12 cellular contexts compared by ENCODE assay signal in the genomic region with DNA sequence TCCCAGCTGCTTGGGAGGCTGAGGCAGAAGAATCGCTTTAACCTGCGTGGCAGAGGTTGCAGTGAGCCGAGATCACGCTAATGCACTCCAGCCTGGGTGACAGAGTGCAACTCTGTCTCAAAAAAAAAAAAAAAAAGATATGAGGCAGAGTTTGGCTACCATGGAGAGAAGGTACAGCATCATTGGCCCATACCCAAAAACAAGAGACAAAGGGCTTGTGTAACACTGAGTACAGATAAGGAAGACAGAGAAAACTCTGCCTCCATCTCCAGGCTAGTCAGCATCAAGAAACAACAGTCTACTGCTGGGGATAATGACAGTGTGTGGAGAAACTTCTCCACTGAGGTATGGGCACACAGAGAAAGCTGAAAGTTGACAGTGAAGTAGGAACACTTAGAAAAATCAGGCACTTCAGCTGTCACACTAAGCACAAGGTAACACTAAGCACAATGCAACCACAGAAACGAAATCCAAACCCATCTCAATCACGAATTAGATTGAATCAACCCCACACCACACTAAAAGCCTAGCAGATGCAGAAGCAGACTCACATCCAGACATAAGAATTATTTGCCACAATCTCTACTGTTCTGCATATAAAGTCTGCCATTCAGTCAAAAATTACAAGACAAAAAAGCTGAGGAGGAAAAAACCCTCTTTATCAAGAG. TPM values are rescaled to one million over a fixed set of nuclear protein-coding genes. Genes with fewer than 3 reads are reported as not detected.
DNase-seq lines count a peak whose midpoint lies in the region; ATAC-seq and TF ChIP-seq lines count a peak whose summit lies in the region.
"Had no signal": no experiment of that assay in that cellular context is flagged by ENCODE, and none has a peak within 500 bp of the region (broad histone marks: within the 10 kb centered on the region; RNA-seq: fewer than 3 reads in every experiment).

No MANE protein-coding gene starts in this region.

- peak; percentile 21 for DNase-seq in EH (ENCODE audit: low read depth)
- DNase-seq in SK-N-DZ (ENCODE audit: low spot score): peak; percentile 8
- DNase-seq in fibroblast of pulmonary artery (ENCODE audit: low read depth): peak; percentile 84
- no peak for DNase-seq in natural killer cell treated with Interleukin-12 subunit alpha and Interleukin-12 subunit beta and Interleukin-15 and Interleukin-18, amount 100 ng/mL, for 72 hours (ENCODE audit: low spot score)
- DNase-seq in HFFc6: no peak
- no peak for DNase-seq in posterior vena cava (ENCODE audit: low spot score)
- DNase-seq in GF-D8 (lab: John Stamatoyannopoulos, UW): no peak
- DNase-seq: activated T-cell treated with anti-CD3 and anti-CD28 coated beads, Interleukin-2, amount 50 U/mL, for 4 hours; DMS153; NCI-H510A; ovary; stimulated activated CD4-positive, alpha-beta T cell treated with anti-CD3 and anti-CD28 coated beads, Interleukin-1b, Interleukin-23, amount 100 ng/mL, for 48 hours had no signal

- TF ChIP-seq CTCF in fibroblast of pulmonary artery (IDR thresholded peaks at IDR 0.05; ENCODE audit: low read length, missing control alignments): peak; percentile 1
- TF ChIP-seq CTCF in HFFc6 (IDR thresholded peaks at IDR 0.05): no peak

- H3K4me1 Mint-ChIP-seq in natural killer cell treated with Interleukin-12 subunit alpha and Interleukin-12 subunit beta and Interleukin-15 and Interleukin-18, amount 100 ng/mL, for 72 hours (ENCODE audit: low read depth in 2 of 2): peaks cover 50 to 54% of the 10 kb centered on the region in 2 donors
- H3K4me1 Mint-ChIP-seq in HFFc6 (ENCODE audit: low read depth): peaks cover 38% of the 10 kb centered on the region

- H3K27ac Mint-ChIP-seq in natural killer cell treated with Interleukin-12 subunit alpha and Interleukin-12 subunit beta and Interleukin-15 and Interleukin-18, amount 100 ng/mL, for 72 hours: peak overlapping the region in 1 of 2 donors; percentile 58
- H3K27ac Mint-ChIP-seq in HFFc6: no peak overlapping the region

- H3K36me3 Mint-ChIP-seq in natural killer cell treated with Interleukin-12 subunit alpha and Interleukin-12 subunit beta and Interleukin-15 and Interleukin-18, amount 100 ng/mL, for 72 hours: peaks cover 12% of the 10 kb centered on the region
- peaks cover 4% of the 10 kb centered on the region; the same call in 1 of the 2 replicates for H3K36me3 Mint-ChIP-seq in HFFc6 (ENCODE audit: low read depth)

- ATAC-seq in natural killer cell treated with Interleukin-12 subunit alpha and Interleukin-12 subunit beta and Interleukin-15 and Interleukin-18, amount 100 ng/mL, for 72 hours: no peak

- intact Hi-C loops in posterior vena cava (cut with DNase I): no loop called here

- H3K27me3 Mint-ChIP-seq in natural killer cell treated with Interleukin-12 subunit alpha and Interleukin-12 subunit beta and Interleukin-15 and Interleukin-18, amount 100 ng/mL, for 72 hours: no peaks in the 10 kb centered on the region
- no peaks in the 10 kb centered on the region for H3K27me3 Mint-ChIP-seq in HFFc6 (ENCODE audit: insufficient read depth)

- peak overlapping the region; percentile 42 for H3K4me3 Mint-ChIP-seq in natural killer cell treated with Interleukin-12 subunit alpha and Interleukin-12 subunit beta and Interleukin-15 and Interleukin-18, amount 100 ng/mL, for 72 hours
- H3K4me3 Mint-ChIP-seq in HFFc6: no peak overlapping the region
- H3K4me3 Mint-ChIP-seq: activated T-cell treated with anti-CD3 and anti-CD28 coated beads, Interleukin-2, amount 50 U/mL, for 4 hours had no signal

- H3K9me3 Mint-ChIP-seq in natural killer cell treated with Interleukin-12 subunit alpha and Interleukin-12 subunit beta and Interleukin-15 and Interleukin-18, amount 100 ng/mL, for 72 hours: no peaks in the 10 kb centered on the region
- H3K9me3 Mint-ChIP-seq in HFFc6: no peaks in the 10 kb centered on the region
- H3K9me3 Mint-ChIP-seq: activated T-cell treated with anti-CD3 and anti-CD28 coated beads, Interleukin-2, amount 50 U/mL, for 4 hours had no signal

- H3K4me3 ChIP-seq in fibroblast of pulmonary artery (replicated peaks; ENCODE audit: low read depth, low read length): no peak overlapping the region
- H3K4me3 ChIP-seq: ovary had no signal

RNA-seq across cellular contexts. Expression of gene PJA2, which starts 10.5 kb away (rescaled TPM):
- 54.5 and 59.4 TPM in 2 replicates for polyA plus RNA-seq in SK-N-DZ (2014; cell fraction: cytosol; rRNA removed)
- polyA plus RNA-seq in SK-N-DZ (2014; cell fraction: nucleus; rRNA removed): 28.0 and 28.3 TPM in 2 replicates
- 10 to 100 TPM; 45.4 to 71.8 TPM for total RNA-seq in natural killer cell treated with Interleukin-12 subunit alpha and Interleukin-12 subunit beta and Interleukin-15 and Interleukin-18, amount 100 ng/mL, for 72 hours
- total RNA-seq in HFFc6 (2021; fragmentation: NEBNext Ultra II Directional; extraction: Animal tissue kit (Norgen Biotek cat#: 25700)): 10 to 100 TPM; 68.5 to 78.7 (median 76.1) TPM
- 100 to 1,000 TPM; 171 to 193 TPM for total RNA-seq in posterior vena cava

Comparison
In these comparisons a context has a peak if more than half of its experiments do, and no peak if none do; other contexts are left out.
1. DNase-seq: peak in EH (single experiment), SK-N-DZ (single experiment) and fibroblast of pulmonary artery (single experiment); none in natural killer cell treated with Interleukin-12 subunit alpha and Interleukin-12 subunit beta and Interleukin-15 and Interleukin-18, amount 100 ng/mL, for 72 hours (single experiment), HFFc6 (single experiment), posterior vena cava (single experiment) and GF-D8 (single experiment).